ENCODE assay signal across 16 cellular contexts in the genomic region with DNA sequence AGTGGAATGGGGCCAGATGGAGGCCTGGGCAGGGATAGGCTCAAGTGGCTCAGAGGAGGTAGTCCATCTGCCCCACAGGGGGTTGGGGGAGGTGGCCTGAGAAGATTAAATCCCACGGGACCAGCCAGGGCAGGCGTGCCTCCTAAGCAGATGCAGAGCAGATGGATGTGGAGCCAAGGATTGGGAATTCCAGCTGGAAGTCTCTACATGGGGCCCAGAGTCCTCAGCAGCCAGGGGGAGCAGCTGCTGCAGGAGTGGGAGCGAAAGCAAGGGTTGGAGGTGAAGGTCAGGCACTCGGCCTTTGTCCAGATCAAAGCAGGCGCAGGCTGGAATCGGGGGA. TPM values are rescaled to one million over a fixed set of nuclear protein-coding genes. Genes with fewer than 3 reads are reported as not detected.
A peak's percentile ranks its signal among the peaks of the same experiment; 100 is the strongest.
DNase-seq lines count a peak whose midpoint lies in the region; ATAC-seq and TF ChIP-seq lines count a peak whose summit lies in the region.
"Had no signal": no experiment of that assay in that cellular context is flagged by ENCODE, and none has a peak within 500 bp of the region (broad histone marks: within the 10 kb centered on the region; RNA-seq: fewer than 3 reads in every experiment).

No MANE protein-coding gene starts in this region.

- H3K27me3 Mint-ChIP-seq in H9 (ENCODE audit: low read depth) (peaks cover 8% of the 10 kb centered on the region), WTC11 (ENCODE audit: low read depth) (peaks cover 3% of the 10 kb centered on the region), neural crest cell (ENCODE audit: low read depth) (no peaks in the 10 kb centered on the region)
- H3K27me3 Mint-ChIP-seq: CD4-positive, CD25-positive, alpha-beta regulatory T cell had no signal

- H3K4me3 ChIP-seq in PC-9: no peak overlapping the region
- H3K4me3 ChIP-seq: psoas muscle, uterus had no signal

- H3K9me3 ChIP-seq in H9 (ENCODE audit: control insufficient read depth, low read depth, low read length) (no peaks in the 10 kb centered on the region), PC-9 (ENCODE audit: insufficient read depth, low read depth) (no peaks in the 10 kb centered on the region)
- H3K9me3 ChIP-seq: psoas muscle, uterus had no signal

- H3K56ac ChIP-seq in H9 (ENCODE audit: insufficient read length, low read depth, low read length): no peak overlapping the region

- intact Hi-C loops in PC-9 (cut with micrococcal nuclease; ENCODE audit: unreplicated experiment): no loop called here

- H3K18ac ChIP-seq in H9 (ENCODE audit: insufficient read length, low read depth, low read length): no peak overlapping the region

- no peak overlapping the region for H4K91ac ChIP-seq in H9 (ENCODE audit: insufficient read length, low read depth, low read length)

- H2BK15ac ChIP-seq in H9 (ENCODE audit: low read depth, low read length): no peak overlapping the region

- ATAC-seq in WTC11: peak; percentile 74
- ATAC-seq: psoas muscle had no signal

- no TSS peak for BruUV-seq in PC-9 (replicated peaks; lab: Mats Ljungman, UMichigan)

- TF ChIP-seq CTCF in H9 (conservative IDR thresholded peaks at IDR 0.05) (peak; percentile 46; the same call in 2 of the 3 replicates), WTC11 (IDR thresholded peaks at IDR 0.05) (no peak), neural crest cell (conservative IDR thresholded peaks at IDR 0.05) (no peak), PC-9 (conservative IDR thresholded peaks at IDR 0.05) (no peak)

- H3K23me2 ChIP-seq in H9 (ENCODE audit: insufficient read length, low read depth, low read length, poor library complexity, severe bottlenecking): no peaks in the 10 kb centered on the region

- peaks cover 8 to 21% of the 10 kb centered on the region in 2 experiments for H3K4me1 Mint-ChIP-seq in H9
- H3K4me1 Mint-ChIP-seq in WTC11: no peaks in the 10 kb centered on the region
- H3K4me1 Mint-ChIP-seq in neural crest cell: peaks cover 39% of the 10 kb centered on the region
- H3K4me1 Mint-ChIP-seq: CD4-positive, CD25-positive, alpha-beta regulatory T cell; central memory CD8-positive, alpha-beta T cell had no signal

- H2BK12ac ChIP-seq in H9 (ENCODE audit: insufficient read length, low read depth, low read length): no peak overlapping the region

- H3K36me3 ChIP-seq in PC-9 (ENCODE audit: low read depth): no peaks in the 10 kb centered on the region
- H3K36me3 ChIP-seq: uterus had no signal

- no peak overlapping the region for H2BK120ac ChIP-seq in H9 (ENCODE audit: low read depth, low read length, poor library complexity, severe bottlenecking)

- no CpG with 5 or more reads among the region's 6 CpGs for WGBS in H9 (ENCODE audit: extremely low coverage, insufficient read length, low lambda C conversion rate)

- no peaks in the 10 kb centered on the region for H3K27me3 ChIP-seq in H9 (ENCODE audit: insufficient read depth, low read length)
- H3K27me3 ChIP-seq in PC-9 (ENCODE audit: insufficient read depth, low read depth): no peaks in the 10 kb centered on the region
- H3K27me3 ChIP-seq: uterus had no signal

- H4K8ac ChIP-seq in H9 (replicated peaks; ENCODE audit: insufficient read length, low read depth, low read length): no peak overlapping the region

- H3K14ac ChIP-seq in H9 (ENCODE audit: insufficient read depth, low read length): no peak overlapping the region

- H3F3A ChIP-seq in PC-9 (ENCODE audit: insufficient read depth, low read depth): no peaks in the 10 kb centered on the region

- DNase-seq in H9 (peak; percentile 63), NCI-H2081 treated with DMSO at 0.1 percent for 48 hours (lab: John Stamatoyannopoulos, UW) (peak; percentile 15), WTC11 (ENCODE audit: low spot score) (peak; percentile 36), neural crest cell (ENCODE audit: low read depth, low spot score) (no peak), COLO829 (ENCODE audit: low spot score) (no peak), PC-9 (no peak)
- no peak for DNase-seq in stimulated activated CD4-positive, alpha-beta T cell treated with anti-CD3 and anti-CD28 coated beads, Interleukin-4, amount 100 ng/mL, for 4 hours
- DNase-seq: activated CD4-positive, CD25-positive, alpha-beta regulatory T cell; activated CD8-positive, alpha-beta memory T cell treated with anti-CD3 and anti-CD28 coated beads, Interleukin-2, amount 50 U/mL, for 4 hours; CD4-positive, CD25-positive, alpha-beta regulatory T cell; GDM1; kidney glomerular epithelial cell; psoas muscle; SW 1271; uterus had no signal

- H2BK20ac ChIP-seq in H9 (ENCODE audit: low read depth, low read length, poor library complexity, severe bottlenecking): no peak overlapping the region

- no peak overlapping the region for H4K5ac ChIP-seq in H9 (ENCODE audit: insufficient read length, low read depth, low read length)

- H3K36me3 Mint-ChIP-seq in H9 (ENCODE audit: insufficient read depth in 1 of 3, low read depth in 3 of 3): no peaks in the 10 kb centered on the region
- H3K36me3 Mint-ChIP-seq in WTC11: no peaks in the 10 kb centered on the region
- H3K36me3 Mint-ChIP-seq in neural crest cell (ENCODE audit: low read depth): no peaks in the 10 kb centered on the region
- H3K36me3 Mint-ChIP-seq: CD4-positive, CD25-positive, alpha-beta regulatory T cell had no signal

- H4K20me1 ChIP-seq in H9 (ENCODE audit: control insufficient read depth, insufficient read depth, insufficient read length) (no peaks in the 10 kb centered on the region), PC-9 (ENCODE audit: insufficient read depth) (no peaks in the 10 kb centered on the region)

- peak overlapping the region in 1 of 3 experiments; percentile 55; a peak in 1 of 7 replicates for H3K27ac Mint-ChIP-seq in H9
- H3K27ac Mint-ChIP-seq in WTC11: no peak overlapping the region
- peak overlapping the region; percentile 35 for H3K27ac Mint-ChIP-seq in neural crest cell (ENCODE audit: unreplicated experiment)
- H3K27ac Mint-ChIP-seq: CD4-positive, CD25-positive, alpha-beta regulatory T cell had no signal

- H3K4me2 ChIP-seq in H9 (ENCODE audit: insufficient read depth, insufficient read length, low read length): no peak overlapping the region
- H3K4me2 ChIP-seq in PC-9: no peak overlapping the region

- CTCF ChIA-PET in WTC11 (lab: Charles Lee) (interaction anchor here (1.1 to 1.6 kb wide), 3 partner anchors 9 to 15 kb away, joined by 3 to 5 read pairs (median 4); no protein-coding TSS in a partner anchor), PC-9 (lab: Charles Lee) (no interaction called here)

- H3K23ac ChIP-seq in H9 (ENCODE audit: insufficient read length, low read depth, low read length): no peak overlapping the region

- H3K4me1 ChIP-seq in H9 (ENCODE audit: insufficient read depth, low read length): no peaks in the 10 kb centered on the region
- H3K4me1 ChIP-seq in PC-9 (replicated peaks; ENCODE audit: insufficient read depth): no peaks in the 10 kb centered on the region
- H3K4me1 ChIP-seq: psoas muscle, uterus had no signal

- no peaks in the 10 kb centered on the region for H3K9me2 ChIP-seq in PC-9 (ENCODE audit: insufficient read depth)

- no peak overlapping the region for H3T11ph ChIP-seq in H9 (ENCODE audit: low read length)

- no peaks in the 10 kb centered on the region for H3K9me3 Mint-ChIP-seq in H9
- no peaks in the 10 kb centered on the region for H3K9me3 Mint-ChIP-seq in WTC11
- H3K9me3 Mint-ChIP-seq in neural crest cell: no peaks in the 10 kb centered on the region
- H3K9me3 Mint-ChIP-seq: CD4-positive, CD25-positive, alpha-beta regulatory T cell; central memory CD8-positive, alpha-beta T cell had no signal

- H3K79me2 ChIP-seq in H9 (ENCODE audit: insufficient read depth, low read length) (no peaks in the 10 kb centered on the region), PC-9 (ENCODE audit: low read depth) (no peaks in the 10 kb centered on the region)

- H2AFZ ChIP-seq in H9 (ENCODE audit: low read length): no peak overlapping the region
- no peak overlapping the region for H2AFZ ChIP-seq in PC-9

- H3K27ac ChIP-seq in H9 (ENCODE audit: insufficient read length, low read depth, low read length): no peak overlapping the region
- H3K27ac ChIP-seq in PC-9: no peak overlapping the region
- H3K27ac ChIP-seq: psoas muscle, uterus had no signal

- H3K79me1 ChIP-seq in H9 (ENCODE audit: insufficient read depth, low read depth, low read length, poor library complexity, severe bottlenecking): no peaks in the 10 kb centered on the region

- POLR2A ChIA-PET in WTC11 (lab: Charles Lee): no interaction called here
- POLR2A ChIA-PET in PC-9 (lab: Charles Lee; ENCODE audit: unreplicated experiment): no interaction called here

- no peak overlapping the region for H3K4ac ChIP-seq in H9 (ENCODE audit: low read depth, low read length)

- no peak overlapping the region for H2AK5ac ChIP-seq in H9 (ENCODE audit: insufficient read length, low read length)

- no peak overlapping the region for H3K9ac ChIP-seq in H9 (ENCODE audit: extremely low read depth, insufficient read length, low read length)

- no peak overlapping the region for H2BK5ac ChIP-seq in H9 (ENCODE audit: insufficient read length, low read length)

- H3K4me3 Mint-ChIP-seq in H9: no peak overlapping the region
- no peak overlapping the region for H3K4me3 Mint-ChIP-seq in WTC11
- H3K4me3 Mint-ChIP-seq in neural crest cell: no peak overlapping the region
- H3K4me3 Mint-ChIP-seq: CD4-positive, CD25-positive, alpha-beta regulatory T cell; central memory CD8-positive, alpha-beta T cell had no signal

RNA-seq across cellular contexts. Expression of gene VRK1, which starts 42.4 kb away (rescaled TPM):
- 55.7 and 61.3 TPM in 2 replicates for total RNA-seq in H9 (2021)
- 67.3 to 73.6 TPM (median 69.6 TPM) in 3 replicates for total RNA-seq in WTC11 (2021)
- 59.8 and 62.1 TPM in 2 replicates for total RNA-seq in neural crest cell
- total RNA-seq in PC-9 (2021): 6.8 and 11.2 TPM in 2 replicates

Comparison
In these comparisons a context has a peak if more than half of its experiments do, and no peak if none do; other contexts are left out.
1. DNase-seq: peak in H9 (single experiment), NCI-H2081 treated with DMSO at 0.1 percent for 48 hours (single experiment) and WTC11 (single experiment); none in neural crest cell (single experiment), COLO829 (single experiment), PC-9 (0 of 2) and stimulated activated CD4-positive, alpha-beta T cell treated with anti-CD3 and anti-CD28 coated beads, Interleukin-4, amount 100 ng/mL, for 4 hours (0 of 2).